ENCODE assay signal across 8 cellular contexts in genomic region chr7:74289018-74289659, GRCh38. TPM values are rescaled to one million over a fixed set of nuclear protein-coding genes. Genes with fewer than 3 reads are reported as not detected.
A peak's percentile ranks its signal among the peaks of the same experiment; 100 is the strongest.
DNase-seq lines count a peak whose midpoint lies in the region; ATAC-seq lines count a peak whose summit lies in the region.

TSS of gene CLIP2 (plus strand) at chr7:74289407. CDS start at chr7:74317547, 28,140 bp downstream.

- DNase-seq in GM03348 (ENCODE audit: low spot score) = peak; percentile 97
- peak; percentile 66 for DNase-seq in NCI-H460 (ENCODE audit: extremely low read depth, low read depth)
- peak; percentile 62 to 65 for DNase-seq in activated CD4-positive, alpha-beta T cell treated with anti-CD3 and anti-CD28 coated beads, Interleukin-2, amount 50 U/mL, for 24 hours (ENCODE audit: low read depth in 1 of 2, low spot score in 1 of 2)
- peak; percentile 80 for DNase-seq in left lobe of liver (ENCODE audit: low spot score)
- DNase-seq in stimulated activated CD4-positive, alpha-beta T cell treated with anti-CD3 and anti-CD28 coated beads, Interleukin-1b, Interleukin-23, amount 100 ng/mL, for 48 hours = peak; percentile 71

- H3K27ac Mint-ChIP-seq in dendritic cell treated with granulocyte-macrophage colony-stimulating factor and Interleukin-4, amounts not matched to agents 40 ng/mL and 50 ng/mL, for 4 days = peak within 1 kb of the TSS; percentile 66

- peak within 1 kb of the TSS; percentile 85 for H3K4me3 Mint-ChIP-seq in dendritic cell treated with granulocyte-macrophage colony-stimulating factor and Interleukin-4, amounts not matched to agents 40 ng/mL and 50 ng/mL, for 4 days

- ATAC-seq in HG02759 (IDR thresholded peaks at IDR 0.05; ENCODE audit: unreplicated experiment) = peak; percentile 47
- peak; percentile 91 for ATAC-seq in left lobe of liver
- ATAC-seq in GM18519 (IDR thresholded peaks at IDR 0.05; ENCODE audit: low FRiP score, unreplicated experiment) = no peak

- intact Hi-C loops in dendritic cell treated with granulocyte-macrophage colony-stimulating factor and Interleukin-4, amounts not matched to agents 40 ng/mL and 50 ng/mL, for 4 days (cut with micrococcal nuclease) = loop anchor here (1.0 to 10.0 kb wide), 3 partner anchors 16 to 84 kb away; no protein-coding TSS in a partner anchor

- peaks cover 64% of the 10 kb centered on the region for H3K4me1 Mint-ChIP-seq in dendritic cell treated with granulocyte-macrophage colony-stimulating factor and Interleukin-4, amounts not matched to agents 40 ng/mL and 50 ng/mL, for 4 days (ENCODE audit: low read depth)

- peaks cover 21% of the 10 kb centered on the region for H3K36me3 Mint-ChIP-seq in dendritic cell treated with granulocyte-macrophage colony-stimulating factor and Interleukin-4, amounts not matched to agents 40 ng/mL and 50 ng/mL, for 4 days (ENCODE audit: low read depth)

- peaks cover 40% of the 10 kb centered on the region for H3K27me3 Mint-ChIP-seq in dendritic cell treated with granulocyte-macrophage colony-stimulating factor and Interleukin-4, amounts not matched to agents 40 ng/mL and 50 ng/mL, for 4 days

- no peaks in the 10 kb centered on the region for H3K9me3 Mint-ChIP-seq in dendritic cell treated with granulocyte-macrophage colony-stimulating factor and Interleukin-4, amounts not matched to agents 40 ng/mL and 50 ng/mL, for 4 days

RNA-seq across cellular contexts. Expression of gene CLIP2, which starts in this region (rescaled TPM):
- 33.2 and 35.1 TPM in 2 replicates for total RNA-seq in NCI-H460 (2014; rRNA removed; shearing (Covaris generic))
- polyA plus RNA-seq in NCI-H460 (2014; cell fraction: nucleus; rRNA removed) = 26.8 and 29.8 TPM in 2 replicates
- 5.4 TPM for total RNA-seq in left lobe of liver
